ENCODE assay signal across 19 cellular contexts in genomic region chrX:48933757-48934156, GRCh38.
A peak's percentile ranks its signal among the peaks of the same experiment; 100 is the strongest.
DNase-seq lines count a peak whose midpoint lies in the region; ATAC-seq and TF ChIP-seq lines count a peak whose summit lies in the region.
"Had no signal": no experiment of that assay in that cellular context is flagged by ENCODE, and none has a peak within 500 bp of the region (broad histone marks: within the 10 kb centered on the region; RNA-seq: fewer than 3 reads in every experiment).

No MANE protein-coding gene starts in this region.

- peak overlapping the region; percentile 72 to 74 for H3K27ac Mint-ChIP-seq in stimulated activated naive CD8-positive, alpha-beta T cell treated with anti-CD3 and anti-CD28 coated beads, Interleukin-15, amount 100 ng/mL, for 72 hours
- H3K27ac Mint-ChIP-seq: endodermal cell had no signal

- peak overlapping the region; percentile 92 for H3K27ac ChIP-seq in MM.1S (ENCODE audit: low read length)
- H3K27ac ChIP-seq: breast epithelium, foreskin keratinocyte, testis had no signal

- peaks cover 43% of the 10 kb centered on the region for H3F3A ChIP-seq in MM.1S (ENCODE audit: insufficient read depth, low read length)

- peaks cover 48% of the 10 kb centered on the region for H3K4me1 ChIP-seq in MM.1S (ENCODE audit: low read length)
- H3K4me1 ChIP-seq: breast epithelium, foreskin keratinocyte, testis had no signal

- no peak overlapping the region for H2AFZ ChIP-seq in MM.1S (ENCODE audit: low read length)

- H3K27me3 ChIP-seq in MM.1S (replicated peaks; ENCODE audit: insufficient read depth, low read length): no peaks in the 10 kb centered on the region
- H3K27me3 ChIP-seq: foreskin keratinocyte, testis had no signal

- no peak for ATAC-seq in stimulated activated naive CD8-positive, alpha-beta T cell treated with anti-CD3 and anti-CD28 coated beads, Interleukin-15, amount 100 ng/mL, for 72 hours
- ATAC-seq in HG03175 (IDR thresholded peaks at IDR 0.05; ENCODE audit: unreplicated experiment): no peak
- ATAC-seq: foreskin keratinocyte, Panc1 had no signal

- DNase-seq in stimulated activated CD4-positive, alpha-beta T cell treated with anti-CD3 and anti-CD28 coated beads, Interleukin-4, amount 100 ng/mL, for 1 hour: peak; percentile 37
- no peak for DNase-seq in stimulated activated CD4-positive, alpha-beta T cell treated with anti-CD3 and anti-CD28 coated beads, Interleukin-12 subunit alpha, Interleukin-12 subunit beta, amount 100 ng/mL, for 4 hours
- DNase-seq in MM.1S (peak; percentile 28), NCI-H146 treated with DMSO at 0.1 percent for 48 hours (lab: John Stamatoyannopoulos, UW; ENCODE audit: unreplicated experiment) (no peak)
- peak; percentile 44 for DNase-seq in activated naive CD4-positive, alpha-beta T cell treated with anti-CD3 and anti-CD28 coated beads, Interleukin-2, amount 50 U/mL, for 16 hours
- no peak for DNase-seq in stimulated activated naive CD8-positive, alpha-beta T cell treated with anti-CD3 and anti-CD28 coated beads, Interleukin-15, amount 100 ng/mL, for 72 hours
- DNase-seq in activated effector memory CD4-positive, alpha-beta T cell treated with anti-CD3 and anti-CD28 coated beads, Interleukin-2, amount 50 U/mL, for 16 hours: no peak
- DNase-seq: activated gamma-delta T cell, DMS153, endodermal cell, foreskin keratinocyte, mammary epithelial cell, NCI-H1417 treated with DMSO at 0.1 percent for 48 hours, nucleus accumbens, SW 1271, testis had no signal

- no peaks in the 10 kb centered on the region for H3K9me3 ChIP-seq in MM.1S (replicated peaks; ENCODE audit: insufficient read depth, low read length)
- H3K9me3 ChIP-seq: breast epithelium, testis had no signal

- no peaks in the 10 kb centered on the region for H3K36me3 ChIP-seq in MM.1S (replicated peaks; ENCODE audit: insufficient read depth, low read length)
- H3K36me3 ChIP-seq: breast epithelium had no signal

- no peaks in the 10 kb centered on the region for H4K20me1 ChIP-seq in MM.1S (ENCODE audit: insufficient read depth, low read length)

- TF ChIP-seq CTCF in MM.1S (IDR thresholded peaks at IDR 0.05; ENCODE audit: low read length): no peak

- peak overlapping the region; percentile 29 for H3K9ac ChIP-seq in MM.1S (ENCODE audit: low read length)

- peaks cover 45% of the 10 kb centered on the region for H3K79me2 ChIP-seq in MM.1S (ENCODE audit: low read length)

- H3K4me2 ChIP-seq in MM.1S (ENCODE audit: low read depth, low read length): peak overlapping the region; percentile 27; the same call in 1 of the 2 replicates

- H3K27me3 Mint-ChIP-seq in stimulated activated naive CD8-positive, alpha-beta T cell treated with anti-CD3 and anti-CD28 coated beads, Interleukin-15, amount 100 ng/mL, for 72 hours: no peaks in the 10 kb centered on the region

- no peak overlapping the region for H3K4me3 ChIP-seq in MM.1S (ENCODE audit: low read length)
- H3K4me3 ChIP-seq: breast epithelium, testis had no signal

- no peaks in the 10 kb centered on the region for H3K9me2 ChIP-seq in MM.1S (replicated peaks; ENCODE audit: insufficient read depth, low read length)

- peaks cover 60% of the 10 kb centered on the region for H3K4me1 Mint-ChIP-seq in stimulated activated naive CD8-positive, alpha-beta T cell treated with anti-CD3 and anti-CD28 coated beads, Interleukin-15, amount 100 ng/mL, for 72 hours

- H3K4me3 Mint-ChIP-seq in stimulated activated naive CD8-positive, alpha-beta T cell treated with anti-CD3 and anti-CD28 coated beads, Interleukin-15, amount 100 ng/mL, for 72 hours: peak overlapping the region; percentile 44 to 75
- H3K4me3 Mint-ChIP-seq: endodermal cell had no signal

- H3K9me3 Mint-ChIP-seq in stimulated activated naive CD8-positive, alpha-beta T cell treated with anti-CD3 and anti-CD28 coated beads, Interleukin-15, amount 100 ng/mL, for 72 hours: no peaks in the 10 kb centered on the region

Comparison
In these comparisons a context has a peak if more than half of its experiments do, and no peak if none do; other contexts are left out.
1. DNase-seq: peak in stimulated activated CD4-positive, alpha-beta T cell treated with anti-CD3 and anti-CD28 coated beads, Interleukin-4, amount 100 ng/mL, for 1 hour (single experiment), MM.1S (single experiment) and activated naive CD4-positive, alpha-beta T cell treated with anti-CD3 and anti-CD28 coated beads, Interleukin-2, amount 50 U/mL, for 16 hours (single experiment); none in stimulated activated CD4-positive, alpha-beta T cell treated with anti-CD3 and anti-CD28 coated beads, Interleukin-12 subunit alpha, Interleukin-12 subunit beta, amount 100 ng/mL, for 4 hours (single experiment), stimulated activated naive CD8-positive, alpha-beta T cell treated with anti-CD3 and anti-CD28 coated beads, Interleukin-15, amount 100 ng/mL, for 72 hours (0 of 2), NCI-H146 treated with DMSO at 0.1 percent for 48 hours (single experiment) and activated effector memory CD4-positive, alpha-beta T cell treated with anti-CD3 and anti-CD28 coated beads, Interleukin-2, amount 50 U/mL, for 16 hours (single experiment).